10 cellular contexts compared by ENCODE assay signal in the genomic region with DNA sequence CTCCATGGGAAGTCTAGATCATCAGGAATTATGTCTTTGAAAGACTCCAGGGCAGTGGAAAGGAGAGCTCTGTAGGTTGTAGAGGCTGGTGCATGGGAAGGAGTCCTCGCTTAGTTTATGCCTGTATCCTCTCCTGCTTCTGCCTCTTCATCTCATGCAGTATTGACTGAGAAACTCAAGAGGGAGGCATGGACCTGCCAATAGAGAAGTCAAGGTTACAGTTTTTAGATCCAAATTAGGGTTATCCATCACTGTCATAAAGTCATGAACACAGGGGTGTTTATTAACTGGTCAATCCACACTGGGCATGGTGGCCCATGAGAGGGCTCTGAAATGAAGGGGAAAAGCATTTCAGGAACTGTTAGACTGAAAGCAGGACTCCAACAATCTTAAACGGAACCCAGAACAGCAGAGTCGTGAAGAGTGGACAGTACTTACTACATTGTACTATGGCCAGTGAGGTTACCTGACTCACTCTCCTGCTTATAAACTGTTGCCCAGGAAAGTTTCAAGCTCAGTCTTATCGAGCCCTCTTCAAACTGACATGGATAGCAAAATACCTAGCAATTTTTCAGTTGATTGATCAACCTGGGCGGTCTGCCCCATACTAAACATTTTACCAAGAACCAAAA. TPM values are rescaled to one million over a fixed set of nuclear protein-coding genes. Genes with fewer than 3 reads are reported as not detected.
DNase-seq lines count a peak whose midpoint lies in the region; ATAC-seq and TF ChIP-seq lines count a peak whose summit lies in the region.
"Had no signal": no experiment of that assay in that cellular context is flagged by ENCODE, and none has a peak within 500 bp of the region (broad histone marks: within the 10 kb centered on the region; RNA-seq: fewer than 3 reads in every experiment).

No MANE protein-coding gene starts in this region.

- intact Hi-C loops in CD14-positive monocyte (cut with micrococcal nuclease), result no loop called here

- H3K27ac ChIP-seq in WERI-Rb-1, result no peak overlapping the region
- H3K27ac ChIP-seq: epithelial cell of prostate had no signal

- peaks cover 5 to 16% (median 6%) of the 10 kb centered on the region in 7 donors for H3K9me3 Mint-ChIP-seq in CD14-positive monocyte

- H3K27me3 ChIP-seq in WERI-Rb-1 (ENCODE audit: insufficient read depth, low read depth, severe bottlenecking), result no peaks in the 10 kb centered on the region

- H3K27ac Mint-ChIP-seq in CD14-positive monocyte, result no peak overlapping the region

- H3K4me3 ChIP-seq in WERI-Rb-1 (ENCODE audit: low read depth, low read length), result no peak overlapping the region

- TF ChIP-seq CTCF in CD14-positive monocyte (IDR thresholded peaks at IDR 0.05) (peak; percentile 13), WERI-Rb-1 (IDR thresholded peaks at IDR 0.05; ENCODE audit: low read depth, low read length) (peak; percentile 20; the same call in 1 of the 2 replicates)

- DNase-seq in CD14-positive monocyte (ENCODE audit: low spot score) (no peak), WERI-Rb-1 (no peak), 8988T (no peak), activated gamma-delta T cell treated with Interleukin-2 at 50 U/mL for 16 hours (no peak), islet precursor cell (no peak)
- DNase-seq: NCI-H1436 had no signal

- H3K36me3 Mint-ChIP-seq in CD14-positive monocyte, result no peaks in the 10 kb centered on the region

- H3K27me3 Mint-ChIP-seq in CD14-positive monocyte (ENCODE audit: low read depth in 3 of 3), result peaks cover 0 to 1% (median 0%) of the 10 kb centered on the region in 3 donors

- H3K9me3 ChIP-seq in WERI-Rb-1 (ENCODE audit: severe bottlenecking), result no peaks in the 10 kb centered on the region

- ATAC-seq in GM18870 (IDR thresholded peaks at IDR 0.05; ENCODE audit: unreplicated experiment) (peak; percentile 74), HG03103 (IDR thresholded peaks at IDR 0.05; ENCODE audit: low read depth, unreplicated experiment) (peak; percentile 69), HG03045 (IDR thresholded peaks at IDR 0.05; ENCODE audit: unreplicated experiment) (no peak)

- no peaks in the 10 kb centered on the region for H3K36me3 ChIP-seq in WERI-Rb-1

- H3K4me3 Mint-ChIP-seq in CD14-positive monocyte, result no peak overlapping the region

- peaks cover 16% of the 10 kb centered on the region for H3K4me1 Mint-ChIP-seq in CD14-positive monocyte

RNA-seq across cellular contexts. Expression of gene DHRS7, which starts 30.1 kb away (rescaled TPM):
- polyA plus RNA-seq in CD14-positive monocyte, result 100 to 1,000 TPM; 218 to 223 TPM

RNA-seq across cellular contexts. Expression of gene PPM1A, which starts 53.7 kb away (rescaled TPM):
- polyA plus RNA-seq in CD14-positive monocyte, result 10 to 100 TPM; 18.4 to 21.5 TPM
